ENCODE assay signal across 21 cellular contexts in the genomic region with DNA sequence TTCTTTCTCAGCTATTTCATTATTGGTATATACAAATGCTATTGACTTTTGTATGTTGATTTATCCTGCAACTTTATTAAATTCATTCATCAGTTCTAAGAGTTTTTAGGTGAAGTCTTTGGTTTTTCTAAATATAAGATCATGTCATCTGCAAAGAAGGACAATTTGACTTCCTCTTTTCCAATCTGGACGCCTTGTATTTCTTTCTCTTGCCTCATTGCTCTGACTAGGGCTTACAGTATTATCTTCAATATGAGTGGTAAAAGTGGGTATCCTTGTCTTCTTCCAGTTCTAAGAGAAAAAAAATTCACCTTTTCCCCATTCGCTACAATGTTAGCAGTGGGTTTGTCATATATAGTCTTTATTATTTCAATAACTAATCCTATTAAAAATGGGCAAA.
"Had no signal": no experiment of that assay in that cellular context is flagged by ENCODE, and none has a peak within 500 bp of the region (broad histone marks: within the 10 kb centered on the region; RNA-seq: fewer than 3 reads in every experiment).

No MANE protein-coding gene starts in this region.

- H3K36me3 ChIP-seq: esophagus muscularis mucosa, gastrocnemius medialis, heart right ventricle, right atrium auricular region, stomach, thoracic aorta, transverse colon had no signal

- ATAC-seq: effector memory CD8-positive, alpha-beta T cell; gastrocnemius medialis; heart right ventricle; left lobe of liver; mucosa of descending colon; naive thymus-derived CD8-positive, alpha-beta T cell had no signal

- H3K4me3 Mint-ChIP-seq: dendritic cell treated with granulocyte-macrophage colony-stimulating factor and Interleukin-4, amounts not matched to agents 40 ng/mL and 50 ng/mL, for 4 days; effector memory CD8-positive, alpha-beta T cell; naive thymus-derived CD8-positive, alpha-beta T cell; neural crest cell had no signal

- H3K27me3 ChIP-seq: esophagus muscularis mucosa, gastrocnemius medialis, heart right ventricle, right atrium auricular region, stomach, transverse colon had no signal

- H3K27ac Mint-ChIP-seq: dendritic cell treated with granulocyte-macrophage colony-stimulating factor and Interleukin-4, amounts not matched to agents 40 ng/mL and 50 ng/mL, for 4 days; effector memory CD8-positive, alpha-beta T cell; naive thymus-derived CD8-positive, alpha-beta T cell had no signal

- DNase-seq: effector memory CD8-positive, alpha-beta T cell; gastrocnemius medialis; heart right ventricle; hypothalamus; islet precursor cell; mammary epithelial cell; mucosa of descending colon; naive thymus-derived CD8-positive, alpha-beta T cell; small intestine; stimulated activated CD4-positive, alpha-beta T cell treated with anti-CD3 and anti-CD28 coated beads, Interleukin-12 subunit alpha, Interleukin-12 subunit beta, amount 100 ng/mL, for 4 hours; stimulated activated naive CD4-positive, alpha-beta T cell; stomach; substantia nigra; transverse colon had no signal

- H3K27ac ChIP-seq: epithelial cell of prostate, esophagus muscularis mucosa, gastrocnemius medialis, heart right ventricle, right atrium auricular region, stomach, thoracic aorta, transverse colon had no signal

- H3K27me3 Mint-ChIP-seq: dendritic cell treated with granulocyte-macrophage colony-stimulating factor and Interleukin-4, amounts not matched to agents 40 ng/mL and 50 ng/mL, for 4 days; effector memory CD8-positive, alpha-beta T cell; naive thymus-derived CD8-positive, alpha-beta T cell had no signal

- FAIRE-seq: small intestine had no signal

- H3K4me1 ChIP-seq: right atrium auricular region had no signal

- H3K9me3 ChIP-seq: esophagus muscularis mucosa, gastrocnemius medialis, heart right ventricle, mucosa of descending colon, right atrium auricular region, stomach, thoracic aorta, transverse colon had no signal

- H3K4me3 ChIP-seq: esophagus muscularis mucosa, gastrocnemius medialis, heart right ventricle, mucosa of descending colon, right atrium auricular region, stomach, thoracic aorta, transverse colon had no signal

- H3K9me3 Mint-ChIP-seq: dendritic cell treated with granulocyte-macrophage colony-stimulating factor and Interleukin-4, amounts not matched to agents 40 ng/mL and 50 ng/mL, for 4 days; effector memory CD8-positive, alpha-beta T cell; naive thymus-derived CD8-positive, alpha-beta T cell had no signal
